7 cellular contexts compared by ENCODE assay signal in the genomic region with DNA sequence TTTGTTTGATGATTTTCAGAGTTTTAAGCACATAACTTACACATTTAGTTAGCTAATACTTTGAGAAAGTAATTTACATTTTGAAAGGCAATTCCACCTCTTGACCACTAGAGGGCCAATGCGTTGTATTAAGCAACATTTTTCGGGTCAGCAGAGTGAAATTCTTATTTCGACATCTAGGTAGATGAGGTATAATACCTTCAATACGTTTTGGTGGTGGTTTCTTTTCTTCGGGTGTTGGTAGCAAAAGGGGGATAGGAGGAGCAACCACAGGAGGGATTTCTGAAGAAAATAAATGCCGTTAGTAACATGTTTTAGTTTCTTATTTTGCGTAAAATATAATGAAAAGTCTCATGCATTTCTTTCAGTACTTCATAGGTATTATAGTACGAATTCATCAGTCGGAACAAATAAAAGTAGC.
DNase-seq lines count a peak whose midpoint lies in the region; ATAC-seq and TF ChIP-seq lines count a peak whose summit lies in the region.

No MANE protein-coding gene starts in this region.

- H3K56ac ChIP-seq in H9 (ENCODE audit: insufficient read length, low read depth, low read length), result no peak overlapping the region

- no peaks in the 10 kb centered on the region for H3K9me2 ChIP-seq in DOHH2 (replicated peaks; ENCODE audit: control insufficient read depth, low read length)

- no peak overlapping the region for H3K23ac ChIP-seq in H9 (ENCODE audit: insufficient read length, low read depth, low read length)

- H3K27ac Mint-ChIP-seq in H9, result no peak overlapping the region
- no peak overlapping the region for H3K27ac Mint-ChIP-seq in glutamatergic neuron (ENCODE audit: unreplicated experiment)

- H3K36me3 ChIP-seq in DOHH2 (ENCODE audit: control insufficient read depth, low read length), result no peaks in the 10 kb centered on the region

- no peak for ATAC-seq in GM21423 (IDR thresholded peaks at IDR 0.05; ENCODE audit: unreplicated experiment)

- no peak overlapping the region for H3K27ac ChIP-seq in DOHH2 (ENCODE audit: low read depth, low read length)
- H3K27ac ChIP-seq in H9 (ENCODE audit: insufficient read length, low read depth, low read length), result no peak overlapping the region

- H3F3A ChIP-seq in DOHH2 (ENCODE audit: control insufficient read depth, insufficient read depth), result no peaks in the 10 kb centered on the region

- no peaks in the 10 kb centered on the region for H3K79me2 ChIP-seq in DOHH2 (ENCODE audit: control insufficient read depth, low read length)
- no peaks in the 10 kb centered on the region for H3K79me2 ChIP-seq in H9 (ENCODE audit: insufficient read depth, low read length)

- no peak overlapping the region for H4K91ac ChIP-seq in H9 (ENCODE audit: insufficient read length, low read depth, low read length)

- H3K36me3 Mint-ChIP-seq in H9 (ENCODE audit: insufficient read depth in 1 of 3, low read depth in 3 of 3) (no peaks in the 10 kb centered on the region; a peak in 1 of 7 replicates), glutamatergic neuron (ENCODE audit: unreplicated experiment) (no peaks in the 10 kb centered on the region)

- no CpG with 5 or more reads among the region's 9 CpGs for WGBS in H9 (ENCODE audit: extremely low coverage, insufficient read length, low lambda C conversion rate)

- no peak overlapping the region for H4K5ac ChIP-seq in H9 (ENCODE audit: insufficient read length, low read depth, low read length)

- no peak overlapping the region for H3K14ac ChIP-seq in H9 (ENCODE audit: insufficient read depth, low read length)

- H3K9me3 Mint-ChIP-seq in H9, result peaks cover 0 to 2% of the 10 kb centered on the region in 2 experiments; a peak in 1 of 5 replicates
- no peaks in the 10 kb centered on the region for H3K9me3 Mint-ChIP-seq in glutamatergic neuron (ENCODE audit: unreplicated experiment)

- H3K27me3 ChIP-seq in DOHH2 (ENCODE audit: control insufficient read depth, low read length) (no peaks in the 10 kb centered on the region), H9 (ENCODE audit: insufficient read depth, low read length) (no peaks in the 10 kb centered on the region)

- no peaks in the 10 kb centered on the region for H3K23me2 ChIP-seq in H9 (ENCODE audit: insufficient read length, low read depth, low read length, poor library complexity, severe bottlenecking)

- H2BK5ac ChIP-seq in H9 (ENCODE audit: insufficient read length, low read length), result no peak overlapping the region

- H3K4me2 ChIP-seq in DOHH2 (ENCODE audit: low read length) (no peak overlapping the region), H9 (ENCODE audit: insufficient read depth, insufficient read length, low read length) (no peak overlapping the region)

- H2AFZ ChIP-seq in H9 (ENCODE audit: low read length), result no peak overlapping the region

- no peaks in the 10 kb centered on the region for H3K79me1 ChIP-seq in H9 (ENCODE audit: insufficient read depth, low read depth, low read length, poor library complexity, severe bottlenecking)

- H3K4me1 ChIP-seq in DOHH2 (ENCODE audit: control insufficient read depth, low read length) (no peaks in the 10 kb centered on the region), H9 (ENCODE audit: insufficient read depth, low read length) (no peaks in the 10 kb centered on the region)

- no peak overlapping the region for H3K4me3 ChIP-seq in DOHH2 (ENCODE audit: low read length)

- no peak overlapping the region for H2BK20ac ChIP-seq in H9 (ENCODE audit: low read depth, low read length, poor library complexity, severe bottlenecking)

- H3T11ph ChIP-seq in H9 (ENCODE audit: low read length), result no peak overlapping the region

- H2BK15ac ChIP-seq in H9 (ENCODE audit: low read depth, low read length), result no peak overlapping the region

- TF ChIP-seq CTCF in DOHH2 (IDR thresholded peaks at IDR 0.05; ENCODE audit: low read depth, low read length, poor library complexity, severe bottlenecking) (peak; percentile 73), H9 (conservative IDR thresholded peaks at IDR 0.05) (peak; percentile 93), glutamatergic neuron (IDR thresholded peaks at IDR 0.05; ENCODE audit: partially characterized antibody, unreplicated experiment) (peak; percentile 97)

- no peak overlapping the region for H3K9ac ChIP-seq in H9 (ENCODE audit: extremely low read depth, insufficient read length, low read length)

- H4K20me1 ChIP-seq in DOHH2 (ENCODE audit: control insufficient read depth, insufficient read depth, low read depth, low read length), result no peaks in the 10 kb centered on the region
- no peaks in the 10 kb centered on the region for H4K20me1 ChIP-seq in H9 (ENCODE audit: control insufficient read depth, insufficient read depth, insufficient read length)

- no peak overlapping the region for H2BK120ac ChIP-seq in H9 (ENCODE audit: low read depth, low read length, poor library complexity, severe bottlenecking)

- no peaks in the 10 kb centered on the region for H3K27me3 Mint-ChIP-seq in H9 (ENCODE audit: low read depth)
- no peaks in the 10 kb centered on the region for H3K27me3 Mint-ChIP-seq in glutamatergic neuron (ENCODE audit: unreplicated experiment)

- no peak overlapping the region for H2BK12ac ChIP-seq in H9 (ENCODE audit: insufficient read length, low read depth, low read length)

- H3K9me3 ChIP-seq in DOHH2 (ENCODE audit: control insufficient read depth, insufficient read depth, low read length), result no peaks in the 10 kb centered on the region
- no peaks in the 10 kb centered on the region for H3K9me3 ChIP-seq in H9 (ENCODE audit: control insufficient read depth, low read depth, low read length)

- no peak overlapping the region for H4K8ac ChIP-seq in H9 (replicated peaks; ENCODE audit: insufficient read length, low read depth, low read length)

- DNase-seq in H9 (no peak), SK-N-DZ (ENCODE audit: low spot score) (peak; percentile 20), glutamatergic neuron (no peak)
- no peak for DNase-seq in activated naive CD4-positive, alpha-beta T cell (lab: John Stamatoyannopoulos, UW)
- no peak for DNase-seq in activated CD8-positive, alpha-beta memory T cell treated with anti-CD3 and anti-CD28 coated beads, Interleukin-2, amount 50 U/mL, for 48 hours

- no peak overlapping the region for H3K4ac ChIP-seq in H9 (ENCODE audit: low read depth, low read length)

- no peak overlapping the region for H2AK5ac ChIP-seq in H9 (ENCODE audit: insufficient read length, low read length)

- H3K4me3 Mint-ChIP-seq in H9 (no peak overlapping the region), glutamatergic neuron (ENCODE audit: unreplicated experiment) (no peak overlapping the region)

- no peak overlapping the region for H3K18ac ChIP-seq in H9 (ENCODE audit: insufficient read length, low read depth, low read length)

- H3K4me1 Mint-ChIP-seq in H9, result no peaks in the 10 kb centered on the region
- no peaks in the 10 kb centered on the region for H3K4me1 Mint-ChIP-seq in glutamatergic neuron (ENCODE audit: low read depth, unreplicated experiment)
